ENCODE assay signal across 1 cellular context in genomic region chr1:205261091-205261732, GRCh38.
A peak's percentile ranks its signal among the peaks of the same experiment; 100 is the strongest.
TF ChIP-seq lines count a peak whose summit lies in the region.
"Not testable (repeated sequence)": the region's sequence is repeated elsewhere in the genome, so short reads cannot be mapped to it uniquely, and the experiment has no call there.

No MANE protein-coding gene starts in this region.

TF ChIP-seq in K562, 482 proteins besides CTCF, POLR2A, EP300 and RAD21 (continued from another document):
- peak; percentile 54; the same call in 1 of the 2 replicates for TF ChIP-seq SMARCA4 (IDR thresholded peaks at IDR 0.05)
- peak; percentile 58; the same call in 1 of the 2 replicates for TF ChIP-seq SMAD4 (CRISPR knock-in tag; conservative IDR thresholded peaks at IDR 0.05)
- TF ChIP-seq ATF3 (IDR thresholded peaks at IDR 0.05): peak; percentile 83
- TF ChIP-seq ATF3 (CRISPR knock-in tag; conservative IDR thresholded peaks at IDR 0.05); JUN (CRISPR knock-in tag; IDR thresholded peaks at IDR 0.05; ENCODE audit: borderline replicate concordance): not testable (repeated sequence)
- TF ChIP-seq ZBTB7A (IDR thresholded peaks at IDR 0.05; ENCODE audit: borderline replicate concordance, control insufficient read depth, low read depth, low read length): 0 out of 2 replicates have a peak, but pooled peaks have one; percentile 19
- TF ChIP-seq FOS (IDR thresholded peaks at IDR 0.05; ENCODE audit: extremely low read depth, insufficient read length): peak; percentile 25
- TF ChIP-seq JUND (IDR thresholded peaks at IDR 0.05; ENCODE audit: borderline replicate concordance, low read depth, low read length): peak; percentile 90
- peak; percentile 55; the same call in 1 of the 3 replicates for TF ChIP-seq JUND (tag; IDR thresholded peaks at IDR 0.05; ENCODE audit: borderline replicate concordance, low read depth, low read length)
- TF ChIP-seq ZNF121 (CRISPR knock-in tag; conservative IDR thresholded peaks at IDR 0.05): peak; percentile 96
- TF ChIP-seq CXXC5 (CRISPR knock-in tag; IDR thresholded peaks at IDR 0.05): peak; percentile 25; the same call in 1 of the 2 replicates
- TF ChIP-seq EGR1 (conservative IDR thresholded peaks at IDR 0.05): peak; percentile 27; the same call in 1 of the 2 replicates
- 0 out of 2 replicates have a peak, but pooled peaks have one; percentile 47 for TF ChIP-seq DMBX1 (CRISPR knock-in tag; IDR thresholded peaks at IDR 0.05; ENCODE audit: borderline replicate concordance)
- TF ChIP-seq FOSL1 (tag; conservative IDR thresholded peaks at IDR 0.05): peak; percentile 64
- 0 out of 2 replicates have a peak, but pooled peaks have one; percentile 10 for TF ChIP-seq CREM (IDR thresholded peaks at IDR 0.05; ENCODE audit: low read depth)
- peak; percentile 55; the same call in 1 of the 2 replicates for TF ChIP-seq MGA (IDR thresholded peaks at IDR 0.05)
- peak; percentile 83 for TF ChIP-seq CEBPB (tag; IDR thresholded peaks at IDR 0.05)
- TF ChIP-seq DPF2 (IDR thresholded peaks at IDR 0.05): peak; percentile 81
- TF ChIP-seq JUN (IDR thresholded peaks at IDR 0.05; ENCODE audit: borderline replicate concordance, low read depth, low read length): peak; percentile 79; the same call in 1 of the 2 replicates
- peak; percentile 72 for TF ChIP-seq CEBPG (CRISPR knock-in tag; IDR thresholded peaks at IDR 0.05)
- peak; percentile 43 to 74; a peak in 2 of 4 replicates for TF ChIP-seq CEBPG (tag; conservative IDR thresholded peaks at IDR 0.05 in 1 of 2, IDR thresholded peaks at IDR 0.05 in 1 of 2)
